Comparison of ENCODE assay signal across 18 cellular contexts in genomic region chr21:26106562-26106961, GRCh38.
"Had no signal": no experiment of that assay in that cellular context is flagged by ENCODE, and none has a peak within 500 bp of the region (broad histone marks: within the 10 kb centered on the region; RNA-seq: fewer than 3 reads in every experiment).

No MANE protein-coding gene starts in this region.

- H3K27ac ChIP-seq: prostate gland, right lobe of liver, stomach, thoracic aorta had no signal

- H3K4me1 Mint-ChIP-seq: activated CD4-positive, alpha-beta T cell treated with anti-CD3 and anti-CD28 coated beads for 36 hours; activated CD8-positive, alpha-beta memory T cell treated with anti-CD3 and anti-CD28 coated beads, Interleukin-2, amount 10 ng/mL, durations not matched to agents 7 days and 5 days; activated naive CD8-positive, alpha-beta T cell treated with anti-CD3 and anti-CD28 coated beads, Interleukin-2, amount 50 U/mL, for 24 hours had no signal

- H3K4me3 Mint-ChIP-seq: activated CD4-positive, alpha-beta memory T cell treated with anti-CD3 and anti-CD28 coated beads for 36 hours; activated CD4-positive, alpha-beta T cell treated with anti-CD3 and anti-CD28 coated beads for 36 hours; activated CD8-positive, alpha-beta memory T cell treated with anti-CD3 and anti-CD28 coated beads, Interleukin-2, amount 10 ng/mL, durations not matched to agents 7 days and 5 days; activated naive CD4-positive, alpha-beta T cell treated with anti-CD3 and anti-CD28 coated beads for 36 hours; activated naive CD8-positive, alpha-beta T cell treated with anti-CD3 and anti-CD28 coated beads, Interleukin-2, amount 50 U/mL, for 24 hours; dendritic cell treated with granulocyte-macrophage colony-stimulating factor and Interleukin-4, amounts not matched to agents 40 ng/mL and 50 ng/mL, for 4 days; nephron had no signal

- H3K27me3 ChIP-seq: right lobe of liver, stomach had no signal

- H3K36me3 ChIP-seq: prostate gland had no signal

- DNase-seq: activated CD4-positive, alpha-beta memory T cell treated with anti-CD3 and anti-CD28 coated beads for 36 hours; activated CD4-positive, alpha-beta T cell treated with anti-CD3 and anti-CD28 coated beads for 36 hours; activated CD8-positive, alpha-beta memory T cell treated with anti-CD3 and anti-CD28 coated beads, Interleukin-2, amount 10 ng/mL, durations not matched to agents 7 days and 5 days; activated naive CD4-positive, alpha-beta T cell treated with anti-CD3 and anti-CD28 coated beads for 36 hours; activated naive CD8-positive, alpha-beta T cell treated with anti-CD3 and anti-CD28 coated beads, Interleukin-2, amount 50 U/mL, for 24 hours; activated T-cell treated with anti-CD3 and anti-CD28 coated beads, Interleukin-2, amount 50 U/mL, for 1 hour; aorta; left ventricle myocardium superior; occipital lobe; right lobe of liver; stimulated activated CD4-positive, alpha-beta T cell treated with anti-CD3 and anti-CD28 coated beads, Interleukin-1b, Interleukin-23, amount 100 ng/mL, for 48 hours; stomach; T1000 had no signal

- H3K4me1 ChIP-seq: prostate gland, right lobe of liver had no signal

- H3K9me3 Mint-ChIP-seq: activated CD4-positive, alpha-beta memory T cell treated with anti-CD3 and anti-CD28 coated beads for 36 hours; activated naive CD4-positive, alpha-beta T cell treated with anti-CD3 and anti-CD28 coated beads for 36 hours; activated T-helper 2 cell treated with anti-CD3 and anti-CD28 coated beads, Interferon-gamma antibody, Interleukin-2, Interleukin-4, amounts not matched to agents 10 μg/mL and 5 μg/mL and 100 μg/mL, durations not matched to agents 14 hours and 24 hours and 36 hours; dendritic cell treated with granulocyte-macrophage colony-stimulating factor and Interleukin-4, amounts not matched to agents 40 ng/mL and 50 ng/mL, for 4 days; nephron had no signal

- H3K27me3 Mint-ChIP-seq: activated CD4-positive, alpha-beta memory T cell treated with anti-CD3 and anti-CD28 coated beads for 36 hours; activated CD4-positive, alpha-beta T cell treated with anti-CD3 and anti-CD28 coated beads for 36 hours; activated CD8-positive, alpha-beta memory T cell treated with anti-CD3 and anti-CD28 coated beads, Interleukin-2, amount 10 ng/mL, durations not matched to agents 7 days and 5 days; activated naive CD8-positive, alpha-beta T cell treated with anti-CD3 and anti-CD28 coated beads, Interleukin-2, amount 50 U/mL, for 24 hours; dendritic cell treated with granulocyte-macrophage colony-stimulating factor and Interleukin-4, amounts not matched to agents 40 ng/mL and 50 ng/mL, for 4 days had no signal

- H3K9me3 ChIP-seq: prostate gland, right lobe of liver, stomach, thoracic aorta had no signal

- H3K36me3 Mint-ChIP-seq: activated CD8-positive, alpha-beta memory T cell treated with anti-CD3 and anti-CD28 coated beads, Interleukin-2, amount 10 ng/mL, durations not matched to agents 7 days and 5 days had no signal

- H3K4me3 ChIP-seq: prostate gland, right lobe of liver, stomach, thoracic aorta had no signal

- ATAC-seq: activated CD4-positive, alpha-beta T cell treated with anti-CD3 and anti-CD28 coated beads for 36 hours; activated CD8-positive, alpha-beta memory T cell treated with anti-CD3 and anti-CD28 coated beads, Interleukin-2, amount 10 ng/mL, durations not matched to agents 7 days and 5 days; activated naive CD8-positive, alpha-beta T cell treated with anti-CD3 and anti-CD28 coated beads, Interleukin-2, amount 50 U/mL, for 24 hours; right lobe of liver had no signal

- H3K27ac Mint-ChIP-seq: activated CD4-positive, alpha-beta memory T cell treated with anti-CD3 and anti-CD28 coated beads for 36 hours; activated CD4-positive, alpha-beta T cell treated with anti-CD3 and anti-CD28 coated beads for 36 hours; activated CD8-positive, alpha-beta memory T cell treated with anti-CD3 and anti-CD28 coated beads, Interleukin-2, amount 10 ng/mL, durations not matched to agents 7 days and 5 days; activated naive CD4-positive, alpha-beta T cell treated with anti-CD3 and anti-CD28 coated beads for 36 hours; activated naive CD8-positive, alpha-beta T cell treated with anti-CD3 and anti-CD28 coated beads, Interleukin-2, amount 50 U/mL, for 24 hours; activated T-helper 2 cell treated with anti-CD3 and anti-CD28 coated beads, Interferon-gamma antibody, Interleukin-2, Interleukin-4, amounts not matched to agents 10 μg/mL and 5 μg/mL and 100 μg/mL, durations not matched to agents 14 hours and 24 hours and 36 hours; dendritic cell treated with granulocyte-macrophage colony-stimulating factor and Interleukin-4, amounts not matched to agents 40 ng/mL and 50 ng/mL, for 4 days; nephron had no signal
